In the genomic region with DNA sequence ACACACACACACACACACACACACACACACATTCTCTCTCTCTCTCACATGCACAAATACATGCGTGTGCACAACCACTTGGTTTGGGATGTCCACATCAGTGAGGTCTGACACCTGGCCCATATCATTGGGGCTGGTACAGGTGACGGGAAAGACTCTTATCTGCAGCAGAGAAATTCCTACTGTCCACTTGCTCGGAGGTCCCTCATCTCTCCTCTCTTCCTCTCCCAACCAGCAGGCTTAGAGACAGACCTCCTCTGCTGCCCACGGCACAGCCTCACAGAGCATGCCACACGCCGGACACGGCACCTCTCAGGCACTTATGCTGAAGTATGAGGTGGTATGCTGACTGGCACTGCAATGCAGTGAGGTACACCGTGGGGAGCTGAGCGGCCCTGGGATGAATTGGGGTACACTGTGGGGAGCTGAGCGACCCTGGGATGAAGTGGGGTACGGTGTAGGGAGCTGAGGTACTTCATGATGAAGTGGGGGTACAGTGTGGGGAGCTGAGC, we compare ENCODE assay signal across 18 cellular contexts.
"Had no signal": no experiment of that assay in that cellular context is flagged by ENCODE, and none has a peak within 500 bp of the region (broad histone marks: within the 10 kb centered on the region; RNA-seq: fewer than 3 reads in every experiment).

No MANE protein-coding gene starts in this region.

- DNase-seq: effector CD4-positive, alpha-beta T cell; foreskin melanocyte; head of caudate nucleus; mammary epithelial cell; naive thymus-derived CD4-positive, alpha-beta T cell; nephron progenitor cell; nucleus accumbens; pancreas; small intestine; stimulated activated CD4-positive, alpha-beta T cell treated with anti-CD3 and anti-CD28 coated beads, Interleukin-2, amount 100 ng/mL, for 48 hours; stimulated activated CD8-positive, alpha-beta memory T cell treated with anti-CD3 and anti-CD28 coated beads, Interleukin-4, amount 100 ng/mL, for 48 hours; tibial artery; uterus had no signal

- H3K27me3 ChIP-seq: hepatocyte, pancreas, uterus had no signal

- H3K4me1 ChIP-seq: pancreas, tibial artery, uterus had no signal

- FAIRE-seq: pancreas, small intestine had no signal

- H2AFZ ChIP-seq: hepatocyte had no signal

- H3K36me3 ChIP-seq: pancreas, tibial artery, uterus had no signal

- H3K4me3 ChIP-seq: coronary artery, hepatocyte, pancreas, tibial artery, uterus had no signal

- H3K4me2 ChIP-seq: hepatocyte had no signal

- H3K27ac ChIP-seq: coronary artery, hepatocyte, pancreas, tibial artery, uterus had no signal

- H3K79me2 ChIP-seq: hepatocyte had no signal

- H3K9me3 ChIP-seq: pancreas, tibial artery, uterus had no signal

- ATAC-seq: left lobe of liver; naive thymus-derived CD4-positive, alpha-beta T cell; pancreas; right cardiac atrium; stimulated activated memory B cell treated with anti-CD40 and anti-IgM and Interleukin-4, amounts not matched to agents 10 μg/mL and 1 μg/mL and 100 μg/mL, for 72 hours had no signal
